ENCODE assay signal across 19 cellular contexts in genomic region chr3:64104006-64104405, GRCh38.
"Had no signal": no experiment of that assay in that cellular context is flagged by ENCODE, and none has a peak within 500 bp of the region (broad histone marks: within the 10 kb centered on the region; RNA-seq: fewer than 3 reads in every experiment).

No MANE protein-coding gene starts in this region.

- H3K27ac Mint-ChIP-seq: activated naive CD4-positive, alpha-beta T cell treated with anti-CD3 and anti-CD28 coated beads, Interleukin-2, amount 50 U/mL, for 72 hours; activated T-cell treated with anti-CD3 and anti-CD28 coated beads, Interleukin-2, amount 50 U/mL, for 24 hours; dendritic cell treated with granulocyte-macrophage colony-stimulating factor and Interleukin-4, amounts not matched to agents 40 ng/mL and 50 ng/mL, for 4 days; nephron progenitor cell; type B pancreatic cell had no signal

- ATAC-seq: left lobe of liver had no signal

- H3K4me1 Mint-ChIP-seq: central memory CD8-positive, alpha-beta T cell had no signal

- H3K4me3 Mint-ChIP-seq: activated T-cell treated with anti-CD3 and anti-CD28 coated beads, Interleukin-2, amount 50 U/mL, for 24 hours; brain; central memory CD8-positive, alpha-beta T cell; dendritic cell treated with granulocyte-macrophage colony-stimulating factor and Interleukin-4, amounts not matched to agents 40 ng/mL and 50 ng/mL, for 4 days; nephron progenitor cell; type B pancreatic cell had no signal

- H3K36me3 Mint-ChIP-seq: activated naive CD4-positive, alpha-beta T cell treated with anti-CD3 and anti-CD28 coated beads, Interleukin-2, amount 50 U/mL, for 72 hours had no signal

- H3K27me3 Mint-ChIP-seq: brain; dendritic cell treated with granulocyte-macrophage colony-stimulating factor and Interleukin-4, amounts not matched to agents 40 ng/mL and 50 ng/mL, for 4 days; type B pancreatic cell had no signal

- DNase-seq: activated CD4-positive, alpha-beta T cell treated with anti-CD3 and anti-CD28 coated beads, Interleukin-2, amount 50 U/mL, for 4 hours; activated CD4-positive, CD25-positive, alpha-beta regulatory T cell treated with anti-CD3 and anti-CD28 coated beads, Interleukin-2, amount 50 U/mL, for 72 hours; activated T-cell treated with anti-CD3 and anti-CD28 coated beads, Interleukin-2, amount 50 U/mL, for 24 hours; effector memory CD4-positive, alpha-beta T cell; mesenchymal stem cell; nephron progenitor cell; occipital lobe; stimulated activated CD4-positive, alpha-beta T cell treated with anti-CD3 and anti-CD28 coated beads, Interleukin-15, amount 100 ng/mL, for 24 hours; stimulated activated CD4-positive, alpha-beta T cell treated with anti-CD3 and anti-CD28 coated beads, Interleukin-4, amount 100 ng/mL, for 4 hours; stimulated activated CD8-positive, alpha-beta memory T cell treated with anti-CD3 and anti-CD28 coated beads, Interleukin-4, amount 100 ng/mL, for 48 hours; stimulated activated naive CD4-positive, alpha-beta T cell treated with Interleukin-2 at 50 U/mL for 16 hours; T-helper 1 cell; T1000 had no signal

- H3K9me3 Mint-ChIP-seq: activated naive CD4-positive, alpha-beta T cell treated with anti-CD3 and anti-CD28 coated beads, Interleukin-2, amount 50 U/mL, for 72 hours; activated T-cell treated with anti-CD3 and anti-CD28 coated beads, Interleukin-2, amount 50 U/mL, for 24 hours; brain; central memory CD8-positive, alpha-beta T cell; dendritic cell treated with granulocyte-macrophage colony-stimulating factor and Interleukin-4, amounts not matched to agents 40 ng/mL and 50 ng/mL, for 4 days; nephron progenitor cell; type B pancreatic cell had no signal
